In genomic region chr16:22188595-22189442, GRCh38 we compare ENCODE assay signal across 8 cellular contexts. TPM values are rescaled to one million over a fixed set of nuclear protein-coding genes. Genes with fewer than 3 reads are reported as not detected.
DNase-seq lines count a peak whose midpoint lies in the region; ATAC-seq and TF ChIP-seq lines count a peak whose summit lies in the region.

No MANE protein-coding gene starts in this region.

- peak overlapping the region; percentile 96 for H3K4me3 Mint-ChIP-seq in neural crest cell

- H3K4me1 ChIP-seq in KMS-11 (ENCODE audit: low read depth, poor library complexity, severe bottlenecking) (peaks cover 44% of the 10 kb centered on the region), Panc1 (ENCODE audit: control insufficient read depth, insufficient read depth, low read length) (peaks cover 26% of the 10 kb centered on the region), testis (peaks cover 15% of the 10 kb centered on the region)

- no peak overlapping the region for H3K27ac Mint-ChIP-seq in neural crest cell (ENCODE audit: unreplicated experiment)

- H3K9ac ChIP-seq in KMS-11, result peak overlapping the region; percentile 46; the same call in 1 of the 2 replicates

- no peaks in the 10 kb centered on the region for H3K79me2 ChIP-seq in KMS-11 (ENCODE audit: insufficient read depth, low read depth)

- H3K4me2 ChIP-seq in KMS-11, result peak overlapping the region; percentile 89

- no peak for TF ChIP-seq POLR2A in testis (IDR thresholded peaks at IDR 0.05)

- peaks cover 27% of the 10 kb centered on the region for H3K4me1 Mint-ChIP-seq in neural crest cell

- in situ Hi-C loops in Panc1 (cut with HindIII; ENCODE audit: low pct_unique_long_range_greater_than_20kb, low sequenced_read_pairs), result loop anchor here (25.0 kb wide), 1 partner anchor 102 kb away; the partner anchor contains the start of gene VWA3A

- H2AFZ ChIP-seq in KMS-11 (ENCODE audit: low read depth), result peak overlapping the region; percentile 68; the same call in 1 of the 2 replicates

- ATAC-seq in Panc1, result peak; percentile 14; the same call in 1 of the 2 replicates
- ATAC-seq in GM21825 (IDR thresholded peaks at IDR 0.05; ENCODE audit: unreplicated experiment), result no peak

- H3K4me3 ChIP-seq in KMS-11 (IDR thresholded peaks at IDR 0.05; ENCODE audit: insufficient read depth, low read depth, low read length) (no peak overlapping the region), Panc1 (ENCODE audit: low read depth in 2 of 2, low read length in 2 of 2) (no peak overlapping the region; a peak in 1 of 4 replicates), fibroblast of mammary gland (ENCODE audit: control insufficient read depth, low read depth, low read length) (no peak overlapping the region), testis (no peak overlapping the region)

- intact Hi-C loops in Panc1 (cut with micrococcal nuclease; ENCODE audit: unreplicated experiment) (loop anchor here (2.0 to 5.0 kb wide), 2 partner anchors 92 to 188 kb away; partner anchors contain the start of gene PDZD9), testis (cut with DNase I; ENCODE audit: low total_unique reads) (loop anchor here (10.0 kb wide), 1 partner anchor 234 kb away; the partner anchor contains the start of gene UQCRC2)

- no peaks in the 10 kb centered on the region for H3K36me3 Mint-ChIP-seq in neural crest cell (ENCODE audit: low read depth)

- no TSS peak for BruUV-seq in Panc1 (replicated peaks; lab: Mats Ljungman, UMichigan)

- H3K27me3 ChIP-seq in KMS-11 (ENCODE audit: insufficient read depth, low read depth), result no peaks in the 10 kb centered on the region
- H3K27me3 ChIP-seq in Panc1 (ENCODE audit: control insufficient read depth, insufficient read depth, low read length), result no peaks in the 10 kb centered on the region
- H3K27me3 ChIP-seq in testis, result no peaks in the 10 kb centered on the region

- DNase-seq in DMS 273 treated with DMSO at 0.1 percent for 48 hours (lab: John Stamatoyannopoulos, UW) (peak; percentile 57), Panc1 (ENCODE audit: low read depth, low spot score) (no peak), fibroblast of mammary gland (ENCODE audit: low read depth) (peak; percentile 93), neural crest cell (ENCODE audit: low read depth, low spot score) (peak; percentile 47), testis (peak; percentile 72)
- peak; percentile 31 to 46 for DNase-seq in activated T-helper 1 cell treated with anti-CD3 and anti-CD28 coated beads, Interleukin-2, amount 50 U/mL, for 16 hours (ENCODE audit: low read depth in 1 of 2, low spot score in 1 of 2)

- no peaks in the 10 kb centered on the region for H4K20me1 ChIP-seq in KMS-11 (ENCODE audit: insufficient read depth)

- WGBS in testis, 2 donors, result 25 to 35% methylated on average over 8 of the region's 8 CpGs

- H3K9me3 ChIP-seq in Panc1 (ENCODE audit: control insufficient read depth, insufficient read depth, low read depth, low read length), result no peaks in the 10 kb centered on the region
- H3K9me3 ChIP-seq in testis, result no peaks in the 10 kb centered on the region

- H3K27ac ChIP-seq in KMS-11 (peak overlapping the region; percentile 47; the same call in 1 of the 2 replicates), Panc1 (ENCODE audit: low read length) (no peak overlapping the region), testis (peak overlapping the region in 1 of 2 donors; percentile 96)

- H3K36me3 ChIP-seq in KMS-11 (ENCODE audit: insufficient read depth) (no peaks in the 10 kb centered on the region), Panc1 (ENCODE audit: control insufficient read depth, insufficient read depth, low read length) (no peaks in the 10 kb centered on the region), testis (ENCODE audit: low read depth, missing control alignments) (no peaks in the 10 kb centered on the region)

- H3K9me3 Mint-ChIP-seq in neural crest cell, result no peaks in the 10 kb centered on the region

- CTCF ChIA-PET in Panc1 (lab: Charles Lee), result interaction anchor here (0.5 to 2.8 kb wide), 15 partner anchors 10 to 352 kb away, joined by 3 to 27 read pairs (median 5); no protein-coding TSS in a partner anchor

- peaks cover 26% of the 10 kb centered on the region for H3K27me3 Mint-ChIP-seq in neural crest cell (ENCODE audit: low read depth)

- peak; percentile 98 for TF ChIP-seq CTCF in KMS-11 (conservative IDR thresholded peaks at IDR 0.05; ENCODE audit: low read depth, low read length)
- TF ChIP-seq CTCF in Panc1 (IDR thresholded peaks at IDR 0.05), result peak; percentile 94
- TF ChIP-seq CTCF in fibroblast of mammary gland (conservative IDR thresholded peaks at IDR 0.05; ENCODE audit: control insufficient read depth, insufficient read depth, low read depth, low read length), result peak; percentile 89
- TF ChIP-seq CTCF in neural crest cell (conservative IDR thresholded peaks at IDR 0.05), result peak; percentile 88
- TF ChIP-seq CTCF in testis (IDR thresholded peaks at IDR 0.05), result peak; percentile 60 to 79 (median 78)

- POLR2A ChIA-PET in Panc1 (lab: Charles Lee), result interaction anchor here (0.8 kb wide), 1 partner anchor 90 kb away, joined by 3 read pairs; no protein-coding TSS in a partner anchor

RNA-seq across cellular contexts. Expression of gene EEF2K, which starts 17.3 kb away (rescaled TPM):
- 15.0 TPM for total RNA-seq in Panc1 (2021; ENCODE audit: unreplicated experiment)
- polyA plus RNA-seq in Panc1 (2012; ENCODE audit: insufficient read length), result 9.8 TPM
- 20.3 and 21.2 TPM in 2 replicates for total RNA-seq in neural crest cell
- 10 to 100 TPM; 10.2 to 11.1 TPM for total RNA-seq in testis
- polyA plus RNA-seq in testis (ENCODE audit: insufficient read depth, low read depth, low replicate concordance), result 6.6 TPM

RNA-seq across cellular contexts. Expression of gene SDR42E2, which starts 26.5 kb away (rescaled TPM):
- total RNA-seq in Panc1 (2021; ENCODE audit: unreplicated experiment) (0.05 TPM), neural crest cell (not detected in 2 replicates), testis (under 1 TPM; 0.31 TPM)
- not detected for polyA plus RNA-seq in Panc1 (2012; ENCODE audit: insufficient read length)
- 1.4 TPM for polyA plus RNA-seq in testis (ENCODE audit: insufficient read depth, low read depth, low replicate concordance)
